In genomic region chr2:109375656-109376055, GRCh38 we compare ENCODE assay signal across 30 cellular contexts.
DNase-seq lines count a peak whose midpoint lies in the region; ATAC-seq and TF ChIP-seq lines count a peak whose summit lies in the region.
"Had no signal": no experiment of that assay in that cellular context is flagged by ENCODE, and none has a peak within 500 bp of the region (broad histone marks: within the 10 kb centered on the region; RNA-seq: fewer than 3 reads in every experiment).

No MANE protein-coding gene starts in this region.

- no peaks in the 10 kb centered on the region for H3K9me3 Mint-ChIP-seq in endodermal cell
- H3K9me3 Mint-ChIP-seq: activated CD4-positive, alpha-beta T cell treated with anti-CD3 and anti-CD28 coated beads, Interleukin-2, amount 10 ng/mL, durations not matched to agents 24 days and 14 days; activated T-helper 1 cell treated with anti-CD3 and anti-CD28 coated beads, Interleukin-12 subunit alpha, Interleukin-12 subunit beta, Interleukin-2, Interleukin-4 antibody, amounts not matched to agents 30 ng/mL and 10 ng/mL and 1 ng/mL, durations not matched to agents 14 hours and 24 hours and 36 hours; brain; CD4-positive, alpha-beta T cell; GM23338; nephron progenitor cell had no signal

- no peaks in the 10 kb centered on the region for H3K4me1 Mint-ChIP-seq in endodermal cell
- H3K4me1 Mint-ChIP-seq: activated CD4-positive, alpha-beta T cell treated with anti-CD3 and anti-CD28 coated beads, Interleukin-2, amount 10 ng/mL, durations not matched to agents 24 days and 14 days; GM23338 had no signal

- no peak for ATAC-seq in Right ventricle myocardium inferior
- ATAC-seq in heart right ventricle, result no peak
- no peak for ATAC-seq in HG02870 (IDR thresholded peaks at IDR 0.05; ENCODE audit: unreplicated experiment)
- ATAC-seq in HG03432 (IDR thresholded peaks at IDR 0.05; ENCODE audit: unreplicated experiment), result no peak
- no peak for ATAC-seq in GM18505 (IDR thresholded peaks at IDR 0.05; ENCODE audit: unreplicated experiment)
- ATAC-seq: A549, GM23338, pancreas had no signal

- no peaks in the 10 kb centered on the region for H3K36me3 Mint-ChIP-seq in endodermal cell (ENCODE audit: low read depth)

- intact Hi-C loops in Right ventricle myocardium inferior (cut with DNase I) (loop anchor here (5.0 kb wide), 1 partner anchor 43 kb away; no protein-coding TSS in a partner anchor), heart right ventricle (cut with DNase I) (loop anchor here in 2 of 10 donors (5.0 kb wide), 2 partner anchors 38 to 43 kb away; no protein-coding TSS in a partner anchor), posterior vena cava (cut with DNase I) (no loop called here), uterus (cut with DNase I; ENCODE audit: low total_unique reads) (no loop called here)

- H3K4me3 Mint-ChIP-seq in endodermal cell, result no peak overlapping the region
- H3K4me3 Mint-ChIP-seq: activated CD4-positive, alpha-beta T cell treated with anti-CD3 and anti-CD28 coated beads, Interleukin-2, amount 10 ng/mL, durations not matched to agents 24 days and 14 days; activated T-helper 1 cell treated with anti-CD3 and anti-CD28 coated beads, Interleukin-12 subunit alpha, Interleukin-12 subunit beta, Interleukin-2, Interleukin-4 antibody, amounts not matched to agents 30 ng/mL and 10 ng/mL and 1 ng/mL, durations not matched to agents 14 hours and 24 hours and 36 hours; brain; CD4-positive, alpha-beta T cell; GM23338; nephron progenitor cell had no signal

- DNase-seq in Right ventricle myocardium inferior (ENCODE audit: missing footprints), result peak; percentile 33
- DNase-seq in heart right ventricle, result no peak
- peak; percentile 33 for DNase-seq in endodermal cell
- peak; percentile 48 for DNase-seq in posterior vena cava (ENCODE audit: low spot score)
- DNase-seq in uterus, result peak; percentile 6 to 8
- DNase-seq: activated CD4-positive, alpha-beta T cell treated with anti-CD3 and anti-CD28 coated beads, Interleukin-2, amount 10 ng/mL, durations not matched to agents 24 days and 14 days; activated naive CD4-positive, alpha-beta T cell treated with anti-CD3 and anti-CD28 coated beads, Interleukin-2, amount 50 U/mL, for 16 hours; cerebellar nuclear complex; DND-41; GF-D8; NCI-H1048; NCI-H774; nephron progenitor cell; stimulated activated CD4-positive, alpha-beta T cell treated with anti-CD3 and anti-CD28 coated beads, Interleukin-2, amount 100 ng/mL, for 48 hours; T1000; trophoblast cell; WERI-Rb-1 had no signal

- no peaks in the 10 kb centered on the region for H3K27me3 Mint-ChIP-seq in endodermal cell (ENCODE audit: insufficient read depth)
- H3K27me3 Mint-ChIP-seq: brain; CD4-positive, alpha-beta T cell had no signal

- H3K9me3 ChIP-seq in heart right ventricle, result no peaks in the 10 kb centered on the region
- H3K9me3 ChIP-seq in endodermal cell (ENCODE audit: control insufficient read depth, low read length), result no peaks in the 10 kb centered on the region
- H3K9me3 ChIP-seq in uterus, result no peaks in the 10 kb centered on the region
- H3K9me3 ChIP-seq: A549, gastroesophageal sphincter, pancreas, SJSA1 had no signal

- TF ChIP-seq POLR2A in uterus (IDR thresholded peaks at IDR 0.05) (no peak), GM18505 (IDR thresholded peaks at IDR 0.05; ENCODE audit: borderline replicate concordance, extremely low read depth, insufficient read depth, insufficient read length) (no peak)

- H3K4me3 ChIP-seq in heart right ventricle (no peak overlapping the region), endodermal cell (ENCODE audit: low read length) (no peak overlapping the region), uterus (no peak overlapping the region)
- H3K4me3 ChIP-seq: A549, dorsolateral prefrontal cortex, gastroesophageal sphincter, GM23338, hepatocyte, pancreas, SJSA1 had no signal

- H3K36me3 ChIP-seq in heart right ventricle, result peaks cover 0 to 27% (median 0%) of the 10 kb centered on the region in 9 donors
- no peaks in the 10 kb centered on the region for H3K36me3 ChIP-seq in endodermal cell (ENCODE audit: control insufficient read depth, insufficient read depth, low read length)
- no peaks in the 10 kb centered on the region for H3K36me3 ChIP-seq in uterus
- H3K36me3 ChIP-seq: pancreas, WERI-Rb-1 had no signal

- 96% methylated on average over 7 of the region's 7 CpGs for WGBS in heart right ventricle, 2 donors
- 83 to 91% methylated on average over 3 to 7 of the region's 7 CpGs for WGBS in endodermal cell (ENCODE audit: insufficient coverage in 1 of 2, insufficient read length in 1 of 2), 2 experiments

- TF ChIP-seq CTCF in heart right ventricle (IDR thresholded peaks at IDR 0.05) (no peak), endodermal cell (conservative IDR thresholded peaks at IDR 0.05) (no peak), uterus (IDR thresholded peaks at IDR 0.05) (no peak)

- no peak overlapping the region for H3K9ac ChIP-seq in endodermal cell (ENCODE audit: extremely low read depth, low read length, poor library complexity, severe bottlenecking)

- H3K27me3 ChIP-seq in heart right ventricle (no peaks in the 10 kb centered on the region), endodermal cell (ENCODE audit: control insufficient read depth, insufficient read depth, low read length, poor library complexity, severe bottlenecking) (peaks cover 6% of the 10 kb centered on the region), uterus (no peaks in the 10 kb centered on the region)
- H3K27me3 ChIP-seq: dorsolateral prefrontal cortex, gastroesophageal sphincter, hepatocyte, pancreas, SJSA1 had no signal

- H3K27ac ChIP-seq in heart right ventricle (no peak overlapping the region), endodermal cell (ENCODE audit: low read depth, low read length) (no peak overlapping the region), uterus (no peak overlapping the region)
- H3K27ac ChIP-seq: A549, dorsolateral prefrontal cortex, gastroesophageal sphincter, hepatocyte, pancreas, SJSA1, WERI-Rb-1 had no signal

- H3K4me1 ChIP-seq in heart right ventricle (peaks cover 0 to 28% (median 0%) of the 10 kb centered on the region in 9 donors), endodermal cell (ENCODE audit: control insufficient read depth, insufficient read depth, low read length) (no peaks in the 10 kb centered on the region), uterus (no peaks in the 10 kb centered on the region)
- H3K4me1 ChIP-seq: A549, pancreas had no signal

- no peak overlapping the region for H3K27ac Mint-ChIP-seq in endodermal cell
- H3K27ac Mint-ChIP-seq: activated CD4-positive, alpha-beta T cell treated with anti-CD3 and anti-CD28 coated beads, Interleukin-2, amount 10 ng/mL, durations not matched to agents 24 days and 14 days; activated T-helper 1 cell treated with anti-CD3 and anti-CD28 coated beads, Interleukin-12 subunit alpha, Interleukin-12 subunit beta, Interleukin-2, Interleukin-4 antibody, amounts not matched to agents 30 ng/mL and 10 ng/mL and 1 ng/mL, durations not matched to agents 14 hours and 24 hours and 36 hours; CD4-positive, alpha-beta T cell; GM23338; nephron progenitor cell had no signal

Comparison
In these comparisons a context has a peak if more than half of its experiments do, and no peak if none do; other contexts are left out.
1. DNase-seq: peak in Right ventricle myocardium inferior (single experiment), endodermal cell (single experiment), posterior vena cava (single experiment) and uterus (2 of 2); none in heart right ventricle (0 of 2).